8 cellular contexts compared by ENCODE assay signal in genomic region chr3:107064445-107065060, GRCh38.
DNase-seq lines count a peak whose midpoint lies in the region; ATAC-seq and TF ChIP-seq lines count a peak whose summit lies in the region.

No MANE protein-coding gene starts in this region.

- peaks cover 50% of the 10 kb centered on the region for H3K4me1 Mint-ChIP-seq in brain

- in situ Hi-C loops in ACHN (cut with HindIII; ENCODE audit: low pct_ligation_motif_present, low pct_unique_long_range_greater_than_20kb, low sequenced_read_pairs), result no loop called here

- H3K27me3 Mint-ChIP-seq in brain, result peaks cover 4% of the 10 kb centered on the region

- TF ChIP-seq CTCF in brain (conservative IDR thresholded peaks at IDR 0.05), result peak; percentile 82 to 89

- peaks cover 0 to 2% (median 0%) of the 10 kb centered on the region in 5 experiments for H3K9me3 Mint-ChIP-seq in brain

- H3K36me3 Mint-ChIP-seq in brain, result no peaks in the 10 kb centered on the region

- DNase-seq in ACHN, result peak; percentile 72
- DNase-seq in NCI-H1694 (lab: John Stamatoyannopoulos, UW), result peak; percentile 96
- DNase-seq in T-helper 9 cell, result peak; percentile 19
- DNase-seq in iPS-NIHi11 (ENCODE audit: low spot score), result peak; percentile 73
- peak; percentile 29 to 80 (median 60) for DNase-seq in stimulated activated CD4-positive, alpha-beta T cell treated with anti-CD3 and anti-CD28 coated beads, Interleukin-12 subunit alpha, Interleukin-12 subunit beta, amount 100 ng/mL, for 48 hours (ENCODE audit: low read depth in 2 of 3, low spot score in 1 of 3)

- H3K27ac Mint-ChIP-seq in brain, result peak overlapping the region; percentile 33 to 84 (median 79)

- peak overlapping the region in 2 of 5 experiments; percentile 6 to 21 for H3K4me3 Mint-ChIP-seq in brain

- peak; percentile 96 for ATAC-seq in GM18511 (IDR thresholded peaks at IDR 0.05; ENCODE audit: unreplicated experiment)
- peak; percentile 90 for ATAC-seq in HG02973 (IDR thresholded peaks at IDR 0.05; ENCODE audit: unreplicated experiment)

Comparison
In these comparisons a context has a peak if more than half of its experiments do, and no peak if none do; other contexts are left out.
1. Peak in every context shown above with its lines: DNase-seq and ATAC-seq.
2. DNase-seq: peak in every context shown above with its lines; median percentile 96 in NCI-H1694; 73 in iPS-NIHi11; 72 in ACHN; 60 in stimulated activated CD4-positive, alpha-beta T cell treated with anti-CD3 and anti-CD28 coated beads, Interleukin-12 subunit alpha, Interleukin-12 subunit beta, amount 100 ng/mL, for 48 hours; 19 in T-helper 9 cell.